ENCODE assay signal across 19 cellular contexts in the genomic region with DNA sequence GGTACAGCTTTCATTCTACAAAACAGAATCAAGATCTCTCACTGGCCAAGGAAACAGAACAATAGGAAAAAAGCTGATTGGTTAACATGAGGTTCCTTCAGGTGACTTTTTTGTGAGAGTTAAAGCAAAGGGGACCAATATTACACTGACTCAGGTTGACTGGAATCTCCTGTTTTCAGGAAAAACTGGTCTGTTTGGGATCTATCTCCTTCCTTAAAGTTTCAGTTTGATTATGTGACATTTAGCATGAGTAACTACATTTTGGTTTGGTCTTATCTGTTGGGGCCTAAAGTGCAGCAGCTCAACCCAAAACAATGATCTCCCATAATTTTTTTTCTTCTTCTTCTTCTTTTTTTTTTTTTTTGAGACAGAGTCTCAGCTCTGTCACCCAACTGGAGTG. TPM values are rescaled to one million over a fixed set of nuclear protein-coding genes. Genes with fewer than 3 reads are reported as not detected.
DNase-seq lines count a peak whose midpoint lies in the region; ATAC-seq, FAIRE-seq and TF ChIP-seq lines count a peak whose summit lies in the region.
"Had no signal": no experiment of that assay in that cellular context is flagged by ENCODE, and none has a peak within 500 bp of the region (broad histone marks: within the 10 kb centered on the region; RNA-seq: fewer than 3 reads in every experiment).

No MANE protein-coding gene starts in this region.

- H3K9me3 ChIP-seq in K562 (replicated peaks; ENCODE audit: control insufficient read depth, insufficient read depth, low read depth, low read length), result no peaks in the 10 kb centered on the region
- no peaks in the 10 kb centered on the region for H3K9me3 ChIP-seq in liver (ENCODE audit: control insufficient read depth in 4 of 4, low read length in 3 of 4)
- H3K9me3 ChIP-seq: A549, BE2C had no signal

- CTCF ChIA-PET in K562 (lab: Yijun Ruan, JAX; ENCODE audit: low intra/inter-chr PET ratio), result no interaction called here

- peak overlapping the region; percentile 51 for H3K27ac Mint-ChIP-seq in progenitor cell of endocrine pancreas
- H3K27ac Mint-ChIP-seq: CD4-positive, alpha-beta memory T cell had no signal

- H2AFZ ChIP-seq in K562 (ENCODE audit: low read depth, low read length), result peak overlapping the region; percentile 51; the same call in 1 of the 2 replicates
- H2AFZ ChIP-seq: GM23248 had no signal

- TF ChIP-seq RAD21 in K562 (CRISPR knock-in tag; conservative IDR thresholded peaks at IDR 0.05 in 1 of 2, IDR thresholded peaks at IDR 0.05 in 1 of 2) (no peak), liver (IDR thresholded peaks at IDR 0.05) (no peak)

- no peak for FAIRE-seq in K562 (lab: Jason Lieb, UNC)
- no peak for FAIRE-seq in GM12891 (lab: Jason Lieb, UNC)
- FAIRE-seq: A549, GM12878, H54 had no signal

- intact Hi-C loops in K562 (cut with micrococcal nuclease), result loop anchor here (10.0 kb wide), 1 partner anchor 254 kb away; no protein-coding TSS in a partner anchor

- H3K4me1 ChIP-seq in K562 (replicated peaks in 1 of 2; ENCODE audit: control insufficient read depth in 2 of 2, insufficient read depth in 2 of 2, low read length in 2 of 2) (peaks cover 5 to 16% of the 10 kb centered on the region in 2 experiments; a peak in 3 of 5 replicates), liver (ENCODE audit: control insufficient read depth in 4 of 4, insufficient read depth in 4 of 4, low read length in 3 of 4) (peaks cover 12 to 51% (median 33%) of the 10 kb centered on the region in 4 donors)
- H3K4me1 ChIP-seq: BE2C had no signal

- TF ChIP-seq EP300 in K562 (IDR thresholded peaks at IDR 0.05; ENCODE audit: low read length), result no peak

- DNase-seq in K562 (ENCODE audit: extremely low read depth in 1 of 4, low spot score in 3 of 4) (no peak), progenitor cell of endocrine pancreas (ENCODE audit: low spot score, unreplicated experiment) (no peak), T-helper 2 cell (no peak), omental fat pad (ENCODE audit: low spot score) (no peak), putamen (ENCODE audit: low spot score) (no peak), GM12891 (ENCODE audit: insufficient read length, low spot score) (no peak)
- DNase-seq: BE2C; CD4-positive, alpha-beta memory T cell; DMS79; GM23248 had no signal

- no peak overlapping the region for H3K4me3 ChIP-seq in K562
- no peak overlapping the region for H3K4me3 ChIP-seq in liver (ENCODE audit: low read depth in 1 of 3, low read length in 3 of 3)
- H3K4me3 ChIP-seq: A549, GM12878, GM23248 had no signal

- H3K27me3 Mint-ChIP-seq in progenitor cell of endocrine pancreas, result no peaks in the 10 kb centered on the region
- H3K27me3 Mint-ChIP-seq: CD4-positive, alpha-beta memory T cell had no signal

- peaks cover 20% of the 10 kb centered on the region for H3K4me1 Mint-ChIP-seq in progenitor cell of endocrine pancreas (ENCODE audit: low read depth)

- no peak for TF ChIP-seq POLR2A in K562 (conservative IDR thresholded peaks at IDR 0.05)
- no peak for TF ChIP-seq POLR2A in GM12891 (IDR thresholded peaks at IDR 0.05; ENCODE audit: low read depth, low read length)

- POLR2A ChIA-PET in K562 (lab: Yijun Ruan, JAX), result no interaction called here

- H3K36me3 ChIP-seq in K562 (ENCODE audit: control insufficient read depth, insufficient read depth, low read length) (no peaks in the 10 kb centered on the region), liver (ENCODE audit: control insufficient read depth in 4 of 4, insufficient read depth in 3 of 4, low read depth in 1 of 4, low read length in 3 of 4) (no peaks in the 10 kb centered on the region)
- H3K36me3 ChIP-seq: BE2C had no signal

- in situ Hi-C loops in K562 (cut with MboI), result loop anchor here (25.0 kb wide), 2 partner anchors 183 to 958 kb away; partner anchors contain the start of gene EIF3C

- H3K27me3 ChIP-seq in K562 (ENCODE audit: control insufficient read depth in 2 of 2, insufficient read depth in 2 of 2, low read length in 2 of 2), result no peaks in the 10 kb centered on the region
- no peaks in the 10 kb centered on the region for H3K27me3 ChIP-seq in liver (ENCODE audit: control insufficient read depth in 4 of 4, insufficient read depth in 4 of 4, low read length in 3 of 4)
- H3K27me3 ChIP-seq: BE2C had no signal

- H3K36me3 Mint-ChIP-seq in progenitor cell of endocrine pancreas (ENCODE audit: insufficient read depth), result no peaks in the 10 kb centered on the region

- no peaks in the 10 kb centered on the region for H4K20me1 ChIP-seq in K562 (replicated peaks; ENCODE audit: control insufficient read depth, insufficient read depth, low read length)

- H3K79me2 ChIP-seq in K562 (ENCODE audit: control insufficient read depth, insufficient read depth, low read length), result no peaks in the 10 kb centered on the region

- ATAC-seq in K562 (no peak), omental fat pad (ENCODE audit: low FRiP score) (no peak)
- ATAC-seq: A549, GM12878, HCT116 had no signal

- no peak for TF ChIP-seq CTCF in K562 (IDR thresholded peaks at IDR 0.05 in 2 of 3, conservative IDR thresholded peaks at IDR 0.05 in 1 of 3; ENCODE audit: insufficient read depth in 2 of 3, low read depth in 1 of 3, low read length in 3 of 3)
- TF ChIP-seq CTCF in liver (IDR thresholded peaks at IDR 0.05; ENCODE audit: low read depth, low read length, missing input control), result no peak
- TF ChIP-seq CTCF in progenitor cell of endocrine pancreas (IDR thresholded peaks at IDR 0.05; ENCODE audit: unreplicated experiment), result no peak
- TF ChIP-seq CTCF in omental fat pad (IDR thresholded peaks at IDR 0.05), result no peak

- H3K4me2 ChIP-seq in K562 (ENCODE audit: insufficient read depth, low read length), result no peak overlapping the region
- H3K4me2 ChIP-seq: A549 had no signal

- H3K27ac ChIP-seq in K562 (ENCODE audit: extremely low read depth, low read depth, low read length) (no peak overlapping the region), liver (ENCODE audit: low read depth in 1 of 2, low read length in 2 of 2) (peak overlapping the region; percentile 87 to 95)
- H3K27ac ChIP-seq: A549, C4-2B, GM23248 had no signal

- H3K9me1 ChIP-seq in K562 (ENCODE audit: control insufficient read depth, insufficient read depth, low read length), result no peaks in the 10 kb centered on the region

- peaks cover 14% of the 10 kb centered on the region for H3K9me3 Mint-ChIP-seq in progenitor cell of endocrine pancreas (ENCODE audit: low read depth)
- H3K9me3 Mint-ChIP-seq: CD4-positive, alpha-beta memory T cell had no signal

- no TSS peak for BruUV-seq in K562 (replicated peaks; lab: Mats Ljungman, UMichigan)

- no peak overlapping the region for H3K4me3 Mint-ChIP-seq in progenitor cell of endocrine pancreas (ENCODE audit: low read depth)
- H3K4me3 Mint-ChIP-seq: CD4-positive, alpha-beta memory T cell had no signal

- H3K9ac ChIP-seq in K562 (ENCODE audit: insufficient read depth in 1 of 2, low read depth in 2 of 2, low read length in 2 of 2) (no peak overlapping the region), liver (ENCODE audit: low read depth in 1 of 2, low read length in 2 of 2) (no peak overlapping the region)
- H3K9ac ChIP-seq: GM23248 had no signal

RNA-seq across cellular contexts. Expression of gene NUPR1, which starts 9.7 kb away (rescaled TPM):
- 0.07 TPM in 1 of 2 replicates, not detected in the other for total RNA-seq in K562 (2011; cell fraction: chromatin; rRNA removed; ENCODE audit: low replicate concordance)
- under 0.01 TPM in 2 replicates for total RNA-seq in K562 (2011; cell fraction: nucleolus; rRNA removed)
- 0.15 TPM in 1 of 2 replicates, not detected in the other for total RNA-seq in K562 (2011; cell fraction: nucleoplasm; rRNA removed)
- total RNA-seq in K562 (2014; rRNA removed) (0.27 and 0.86 TPM in 2 replicates), K562 (2014; rRNA removed; fragmentation: Illumina TruSeq; extraction: Trizol) (0.07 TPM in 1 of 2 replicates, not detected in the other), K562 (2015; rRNA removed; fragmentation: Illumina TruSeq; extraction: Trizol) (0.40 and 0.64 TPM in 2 replicates), K562 (2021) (0.56 and 1.5 TPM in 2 replicates), liver (10 to 100 TPM; 10.9 to 16.1 TPM), progenitor cell of endocrine pancreas (not detected in 2 replicates), omental fat pad (10 to 100 TPM; 20.2 to 56.4 (median 40.1) TPM)
- polyA plus RNA-seq in K562 (2011; rRNA removed) (0.11 and 0.34 TPM in 2 replicates), K562 (2014; fragmentation: Illumina TruSeq; extraction: Trizol) (0.08 and 1.00 TPM in 2 replicates), K562 (2014; fragmentation: Nextera tagmentation; extraction: Ambion mirVana) (under 1 TPM; 0.08 to 0.21 TPM), K562 (2014; rRNA removed) (0.09 and 0.34 TPM in 2 replicates), liver (100 to 1,000 TPM; 109 to 305 TPM)
- 0.03 and 0.06 TPM in 2 replicates for polyA plus RNA-seq in K562 (2011; cell fraction: cytosol; rRNA removed)
- not detected in 2 replicates for polyA plus RNA-seq in K562 (2011; cell fraction: nucleus; rRNA removed)
- polyA plus RNA-seq in K562 (2012), result 0.39 and 35.5 TPM in 2 replicates
- polyA minus RNA-seq in K562 (2011; rRNA and poly(A)+ RNA removed), result 0.03 TPM in 1 of 2 replicates, not detected in the other
- not detected in 2 replicates for polyA minus RNA-seq in K562 (2011; cell fraction: cytosol; rRNA and poly(A)+ RNA removed)
- polyA minus RNA-seq in K562 (2011; cell fraction: nucleus; rRNA and poly(A)+ RNA removed), result not detected in 2 replicates
- polyA plus RNA-seq in GM12891 (2012; ENCODE audit: low read depth, missing spikeins), result 0.01 TPM
- total RNA-seq: CD4-positive, alpha-beta memory T cell had no signal
- polyA plus RNA-seq: CD4-positive, alpha-beta memory T cell had no signal

RNA-seq across cellular contexts. Expression of gene IL27, which starts 22.5 kb away (rescaled TPM):
- not detected in 2 replicates for total RNA-seq in K562 (2011; cell fraction: chromatin; rRNA removed; ENCODE audit: low replicate concordance)
- not detected in 2 replicates for total RNA-seq in K562 (2011; cell fraction: nucleolus; rRNA removed)
- total RNA-seq in K562 (2011; cell fraction: nucleoplasm; rRNA removed), result not detected in 2 replicates
- total RNA-seq in K562 (2014; rRNA removed), result not detected in 2 replicates
- total RNA-seq in K562 (2014; rRNA removed; fragmentation: Illumina TruSeq; extraction: Trizol), result not detected in 2 replicates
- not detected in 2 replicates for total RNA-seq in K562 (2015; rRNA removed; fragmentation: Illumina TruSeq; extraction: Trizol)
- not detected in 2 replicates for total RNA-seq in K562 (2021)
- polyA plus RNA-seq in K562 (2011; rRNA removed), result not detected in 2 replicates
- polyA plus RNA-seq in K562 (2011; cell fraction: cytosol; rRNA removed), result not detected in 2 replicates
- polyA plus RNA-seq in K562 (2011; cell fraction: nucleus; rRNA removed), result not detected in 2 replicates
- not detected in 2 replicates for polyA plus RNA-seq in K562 (2012)
- not detected in 2 replicates for polyA plus RNA-seq in K562 (2014; fragmentation: Illumina TruSeq; extraction: Trizol)
- not detected for polyA plus RNA-seq in K562 (2014; fragmentation: Nextera tagmentation; extraction: Ambion mirVana)
- not detected in 2 replicates for polyA plus RNA-seq in K562 (2014; rRNA removed)
- polyA minus RNA-seq in K562 (2011; rRNA and poly(A)+ RNA removed), result not detected in 2 replicates
- polyA minus RNA-seq in K562 (2011; cell fraction: cytosol; rRNA and poly(A)+ RNA removed), result not detected in 2 replicates
- not detected in 2 replicates for polyA minus RNA-seq in K562 (2011; cell fraction: nucleus; rRNA and poly(A)+ RNA removed)
- total RNA-seq in liver, result 1 to 10 TPM in 1 of 2 donors, under 1 TPM in 1; 0.33 to 2.5 TPM
- polyA plus RNA-seq in liver, result 1 to 10 TPM; 2.2 to 4.1 TPM
- not detected in 2 replicates for total RNA-seq in progenitor cell of endocrine pancreas
- total RNA-seq in omental fat pad, result under 1 TPM in 1 of 4 donors, not detected in 3; 0.48 TPM
- polyA plus RNA-seq in GM12891 (2012; ENCODE audit: low read depth, missing spikeins), result 0.09 TPM
- total RNA-seq: CD4-positive, alpha-beta memory T cell; G401; GM23248; HT-29 had no signal
- polyA plus RNA-seq: A549; AG04450; CD4-positive, alpha-beta memory T cell; GM23248 had no signal

RNA-seq across cellular contexts. Expression of gene SGF29, which starts 24.6 kb away (rescaled TPM):
- 10.8 and 22.1 TPM in 2 replicates for total RNA-seq in K562 (2011; cell fraction: chromatin; rRNA removed; ENCODE audit: low replicate concordance)
- 12.3 and 14.3 TPM in 2 replicates for total RNA-seq in K562 (2011; cell fraction: nucleolus; rRNA removed)
- total RNA-seq in K562 (2011; cell fraction: nucleoplasm; rRNA removed), result 10.2 and 15.3 TPM in 2 replicates
- 33.1 and 36.1 TPM in 2 replicates for total RNA-seq in K562 (2014; rRNA removed)
- total RNA-seq in K562 (2014; rRNA removed; fragmentation: Illumina TruSeq; extraction: Trizol), result 16.3 and 21.2 TPM in 2 replicates
- total RNA-seq in K562 (2015; rRNA removed; fragmentation: Illumina TruSeq; extraction: Trizol), result 28.1 and 31.3 TPM in 2 replicates
- total RNA-seq in K562 (2021), result 34.2 and 41.1 TPM in 2 replicates
- polyA plus RNA-seq in K562 (2011; rRNA removed), result 2.6 and 4.1 TPM in 2 replicates
- polyA plus RNA-seq in K562 (2011; cell fraction: cytosol; rRNA removed), result 3.4 and 5.4 TPM in 2 replicates
- 14.1 and 26.6 TPM in 2 replicates for polyA plus RNA-seq in K562 (2011; cell fraction: nucleus; rRNA removed)
- 37.3 and 44.8 TPM in 2 replicates for polyA plus RNA-seq in K562 (2012)
- polyA plus RNA-seq in K562 (2014; fragmentation: Illumina TruSeq; extraction: Trizol), result 24.5 and 30.9 TPM in 2 replicates
- 10 to 100 TPM in 1 of 2 experiments, 1 to 10 TPM in 1; 6.0 to 11.9 TPM for polyA plus RNA-seq in K562 (2014; fragmentation: Nextera tagmentation; extraction: Ambion mirVana)
- polyA plus RNA-seq in K562 (2014; rRNA removed), result 14.4 and 16.5 TPM in 2 replicates
- polyA minus RNA-seq in K562 (2011; rRNA and poly(A)+ RNA removed), result 3.0 TPM in 2 replicates
- polyA minus RNA-seq in K562 (2011; cell fraction: cytosol; rRNA and poly(A)+ RNA removed), result 6.4 and 11.7 TPM in 2 replicates
- polyA minus RNA-seq in K562 (2011; cell fraction: nucleus; rRNA and poly(A)+ RNA removed), result 8.3 and 15.3 TPM in 2 replicates
- total RNA-seq in liver, result 10 to 100 TPM in 1 of 2 donors, 1 to 10 TPM in 1; 6.5 to 11.5 TPM
- 10 to 100 TPM in 1 of 2 donors, 1 to 10 TPM in 1; 9.4 to 18.1 TPM for polyA plus RNA-seq in liver
- total RNA-seq in progenitor cell of endocrine pancreas, result 34.7 and 37.6 TPM in 2 replicates
- 10 to 100 TPM; 18.0 to 22.6 (median 19.1) TPM for total RNA-seq in omental fat pad
- 14.5 TPM for polyA plus RNA-seq in GM12891 (2012; ENCODE audit: low read depth, missing spikeins)

RNA-seq across cellular contexts. Expression of gene APOBR, which starts 34.7 kb away (rescaled TPM):
- 0.95 and 1.1 TPM in 2 replicates for total RNA-seq in K562 (2011; cell fraction: chromatin; rRNA removed; ENCODE audit: low replicate concordance)
- 0.83 and 1.6 TPM in 2 replicates for total RNA-seq in K562 (2011; cell fraction: nucleolus; rRNA removed)
- total RNA-seq in K562 (2011; cell fraction: nucleoplasm; rRNA removed), result 2.0 and 2.8 TPM in 2 replicates
- total RNA-seq in K562 (2014; rRNA removed), result 3.6 and 3.8 TPM in 2 replicates
- total RNA-seq in K562 (2014; rRNA removed; fragmentation: Illumina TruSeq; extraction: Trizol), result 0.25 and 0.32 TPM in 2 replicates
- total RNA-seq in K562 (2015; rRNA removed; fragmentation: Illumina TruSeq; extraction: Trizol), result 1.9 and 2.3 TPM in 2 replicates
- 3.2 and 4.3 TPM in 2 replicates for total RNA-seq in K562 (2021)
- 0.67 and 2.0 TPM in 2 replicates for polyA plus RNA-seq in K562 (2011; rRNA removed)
- polyA plus RNA-seq in K562 (2011; cell fraction: cytosol; rRNA removed), result 1.3 and 1.8 TPM in 2 replicates
- polyA plus RNA-seq in K562 (2011; cell fraction: nucleus; rRNA removed), result 1.6 and 2.0 TPM in 2 replicates
- polyA plus RNA-seq in K562 (2012), result 10.4 and 17.7 TPM in 2 replicates
- 3.8 and 7.3 TPM in 2 replicates for polyA plus RNA-seq in K562 (2014; fragmentation: Illumina TruSeq; extraction: Trizol)
- polyA plus RNA-seq in K562 (2014; fragmentation: Nextera tagmentation; extraction: Ambion mirVana), result under 1 TPM in 1 of 2 experiments, not detected in 1; 0.08 TPM
- 4.2 and 6.1 TPM in 2 replicates for polyA plus RNA-seq in K562 (2014; rRNA removed)
- polyA minus RNA-seq in K562 (2011; rRNA and poly(A)+ RNA removed), result 0.46 and 1.0 TPM in 2 replicates
- 1.1 and 4.8 TPM in 2 replicates for polyA minus RNA-seq in K562 (2011; cell fraction: cytosol; rRNA and poly(A)+ RNA removed)
- 0.27 and 0.67 TPM in 2 replicates for polyA minus RNA-seq in K562 (2011; cell fraction: nucleus; rRNA and poly(A)+ RNA removed)
- total RNA-seq in liver, result 1 to 10 TPM; 1.3 to 1.5 TPM
- polyA plus RNA-seq in liver, result 1 to 10 TPM in 1 of 2 donors, under 1 TPM in 1; 0.28 to 1.4 TPM
- total RNA-seq in progenitor cell of endocrine pancreas, result 0.20 and 0.22 TPM in 2 replicates
- 10 to 100 TPM in 2 of 4 donors, 1 to 10 TPM in 2; 1.5 to 15.6 (median 7.6) TPM for total RNA-seq in omental fat pad
- polyA plus RNA-seq in GM12891 (2012; ENCODE audit: low read depth, missing spikeins), result 4.3 TPM
- total RNA-seq: GM23248, HT-29 had no signal
- polyA plus RNA-seq: AG04450, GM23248 had no signal

RNA-seq across cellular contexts. Expression of gene CLN3, which starts 37.2 kb away (rescaled TPM):
- total RNA-seq in K562 (2011; cell fraction: chromatin; rRNA removed; ENCODE audit: low replicate concordance), result 22.3 and 64.5 TPM in 2 replicates
- total RNA-seq in K562 (2011; cell fraction: nucleolus; rRNA removed), result 58.5 and 75.0 TPM in 2 replicates
- 42.4 and 43.9 TPM in 2 replicates for total RNA-seq in K562 (2011; cell fraction: nucleoplasm; rRNA removed)
- total RNA-seq in K562 (2014; rRNA removed), result 11.0 and 11.1 TPM in 2 replicates
- total RNA-seq in K562 (2014; rRNA removed; fragmentation: Illumina TruSeq; extraction: Trizol), result 4.5 and 5.6 TPM in 2 replicates
- 11.6 and 11.9 TPM in 2 replicates for total RNA-seq in K562 (2015; rRNA removed; fragmentation: Illumina TruSeq; extraction: Trizol)
- total RNA-seq in K562 (2021), result 27.1 and 31.9 TPM in 2 replicates
- 12.5 and 24.8 TPM in 2 replicates for polyA plus RNA-seq in K562 (2011; rRNA removed)
- polyA plus RNA-seq in K562 (2011; cell fraction: cytosol; rRNA removed), result 24.2 and 33.1 TPM in 2 replicates
- polyA plus RNA-seq in K562 (2011; cell fraction: nucleus; rRNA removed), result 64.4 and 76.3 TPM in 2 replicates
- polyA plus RNA-seq in K562 (2012), result 33.2 and 44.8 TPM in 2 replicates
- polyA plus RNA-seq in K562 (2014; fragmentation: Illumina TruSeq; extraction: Trizol), result 20.9 and 30.5 TPM in 2 replicates
- polyA plus RNA-seq in K562 (2014; fragmentation: Nextera tagmentation; extraction: Ambion mirVana), result 1 to 10 TPM; 2.5 to 3.1 TPM
- 12.7 and 19.9 TPM in 2 replicates for polyA plus RNA-seq in K562 (2014; rRNA removed)
- 12.0 and 15.9 TPM in 2 replicates for polyA minus RNA-seq in K562 (2011; rRNA and poly(A)+ RNA removed)
- polyA minus RNA-seq in K562 (2011; cell fraction: cytosol; rRNA and poly(A)+ RNA removed), result 8.6 and 11.5 TPM in 2 replicates
- polyA minus RNA-seq in K562 (2011; cell fraction: nucleus; rRNA and poly(A)+ RNA removed), result 12.5 and 19.0 TPM in 2 replicates
- 10 to 100 TPM; 16.1 to 16.3 TPM for total RNA-seq in liver
- 10 to 100 TPM; 22.3 to 23.6 TPM for polyA plus RNA-seq in liver
- 43.9 and 45.4 TPM in 2 replicates for total RNA-seq in progenitor cell of endocrine pancreas
- 10 to 100 TPM; 20.1 to 28.9 (median 24.9) TPM for total RNA-seq in omental fat pad
- polyA plus RNA-seq in GM12891 (2012; ENCODE audit: low read depth, missing spikeins), result 12.8 TPM

Comparison
In these comparisons a context has a peak if more than half of its experiments do, and no peak if none do; other contexts are left out.
1. RNA of gene NUPR1, which starts 9.7 kb away (total RNA-seq): 20.2 to 56.4 TPM in omental fat pad and 10.9 to 16.1 TPM in liver; under 0.01 to 1.5 TPM in K562 and not detected in progenitor cell of endocrine pancreas; every median in the first group is over 4 times any median in the second.